1 cellular context compared by ENCODE assay signal in the genomic region with DNA sequence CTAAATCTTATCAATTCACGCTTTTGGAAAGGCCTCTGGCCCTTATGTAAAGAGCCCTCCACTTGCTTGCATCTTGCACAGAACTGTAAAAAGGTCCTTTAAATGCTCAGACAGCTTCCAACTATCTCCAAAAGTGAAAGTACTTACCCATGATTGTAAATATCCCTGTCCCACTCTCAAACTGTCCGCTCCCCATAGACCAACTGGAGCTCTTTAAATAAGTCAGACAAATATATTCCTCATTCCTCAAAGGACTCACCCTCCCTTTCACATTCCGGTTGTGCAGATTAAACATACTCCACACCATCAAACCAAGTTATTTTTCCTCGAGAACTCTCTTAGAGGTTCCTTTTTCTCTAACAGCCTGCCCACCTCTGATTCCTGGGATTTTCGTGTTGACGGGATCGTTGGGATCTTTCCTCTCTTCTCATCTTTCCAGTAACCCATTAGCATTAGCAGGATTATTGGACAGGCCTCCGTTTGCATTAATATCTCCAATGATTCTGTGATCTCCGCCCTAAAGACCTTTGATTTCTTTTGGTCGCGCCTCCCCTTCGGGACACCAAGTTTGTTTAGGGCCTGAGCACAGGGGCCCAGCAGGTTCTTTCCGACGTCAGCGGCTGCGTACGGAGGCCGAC.
A peak's percentile ranks its signal among the peaks of the same experiment; 100 is the strongest.
TF ChIP-seq lines count a peak whose summit lies in the region.

No MANE protein-coding gene starts in this region.

TF ChIP-seq in K562, 482 proteins besides CTCF, POLR2A, EP300 and RAD21 (continued from another document):
- TF ChIP-seq ZC3H4 (CRISPR knock-in tag; IDR thresholded peaks at IDR 0.05; ENCODE audit: borderline replicate concordance) (0 out of 2 replicates have a peak, but pooled peaks have one; percentile 1), TEAD1 (CRISPR knock-in tag; IDR thresholded peaks at IDR 0.05) (0 out of 4 replicates have a peak, but pooled peaks of 1 of the 2 experiments have one; percentile 33)
